13 cellular contexts compared by ENCODE assay signal in the genomic region with DNA sequence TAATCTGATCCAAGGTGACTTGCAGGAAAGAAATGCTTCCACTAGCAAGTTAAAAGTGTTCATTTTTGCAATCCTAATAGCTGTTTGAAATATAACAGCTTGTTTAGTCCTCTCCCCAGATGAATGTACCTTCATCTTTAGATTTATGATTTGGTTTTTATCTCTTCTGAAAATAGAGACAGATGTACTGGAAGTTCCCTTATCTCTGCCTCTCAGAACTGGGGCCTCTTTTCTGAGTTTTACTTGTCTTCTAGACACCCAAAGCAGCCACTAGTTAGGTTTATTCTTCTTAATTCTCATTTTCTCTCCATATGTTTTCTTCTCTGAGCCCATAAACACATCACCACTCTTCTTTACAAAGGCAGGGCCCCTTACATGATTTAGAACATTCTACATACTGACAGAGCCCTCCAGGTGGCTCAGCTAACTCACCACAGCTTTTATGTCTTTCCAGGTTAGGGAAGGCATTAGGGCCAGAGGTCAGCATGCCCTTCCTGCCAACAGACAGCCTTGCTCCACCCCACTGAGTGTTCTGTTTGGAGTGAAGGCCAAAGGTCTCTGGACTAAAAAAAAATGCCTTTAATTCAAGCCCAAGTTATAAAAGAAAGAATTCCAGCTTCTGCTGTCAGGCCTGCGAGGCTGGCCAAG.
A peak's percentile ranks its signal among the peaks of the same experiment; 100 is the strongest.
DNase-seq lines count a peak whose midpoint lies in the region; ATAC-seq and TF ChIP-seq lines count a peak whose summit lies in the region.
"Had no signal": no experiment of that assay in that cellular context is flagged by ENCODE, and none has a peak within 500 bp of the region (broad histone marks: within the 10 kb centered on the region; RNA-seq: fewer than 3 reads in every experiment).

No MANE protein-coding gene starts in this region.

- H3K27me3 ChIP-seq in colonic mucosa, result no peaks in the 10 kb centered on the region
- no peaks in the 10 kb centered on the region for H3K27me3 ChIP-seq in muscle layer of duodenum (ENCODE audit: low read depth, low read length)
- H3K27me3 ChIP-seq: tibial artery had no signal

- intact Hi-C loops in colonic mucosa (cut with DNase I), result loop anchor here (5.0 to 10.0 kb wide), 2 partner anchors 77 to 215 kb away; a partner anchor contains a TSS

- no peaks in the 10 kb centered on the region for H3K36me3 ChIP-seq in colonic mucosa
- no peaks in the 10 kb centered on the region for H3K36me3 ChIP-seq in muscle layer of duodenum (ENCODE audit: control insufficient read depth in 1 of 2, insufficient read depth in 2 of 2, low read length in 2 of 2)
- H3K36me3 ChIP-seq: tibial artery had no signal

- peaks cover 29% of the 10 kb centered on the region for H3K4me1 Mint-ChIP-seq in activated naive CD4-positive, alpha-beta T cell treated with anti-CD3 and anti-CD28 coated beads, Interleukin-2, amount 50 U/mL, for 24 hours
- peaks cover 49% of the 10 kb centered on the region for H3K4me1 Mint-ChIP-seq in type B pancreatic cell (ENCODE audit: unreplicated experiment)

- H3K27ac ChIP-seq in colonic mucosa (peak overlapping the region; percentile 43), muscle layer of duodenum (ENCODE audit: low read length) (peak overlapping the region; percentile 11)

- no peaks in the 10 kb centered on the region for H3K9me3 ChIP-seq in colonic mucosa
- no peaks in the 10 kb centered on the region for H3K9me3 ChIP-seq in muscle layer of duodenum (ENCODE audit: control insufficient read depth in 1 of 2, low read length in 2 of 2)
- H3K9me3 ChIP-seq: tibial artery had no signal

- no peaks in the 10 kb centered on the region for H3K36me3 Mint-ChIP-seq in activated naive CD4-positive, alpha-beta T cell treated with anti-CD3 and anti-CD28 coated beads, Interleukin-2, amount 50 U/mL, for 24 hours
- H3K36me3 Mint-ChIP-seq in type B pancreatic cell, result peaks cover 3% of the 10 kb centered on the region

- no peak for ATAC-seq in GM19397 (IDR thresholded peaks at IDR 0.05; ENCODE audit: unreplicated experiment)

- H3K27ac Mint-ChIP-seq in activated naive CD4-positive, alpha-beta T cell treated with anti-CD3 and anti-CD28 coated beads, Interleukin-2, amount 50 U/mL, for 24 hours, result peak overlapping the region; percentile 43
- H3K27ac Mint-ChIP-seq in type B pancreatic cell, result peak overlapping the region; percentile 14

- no peak for DNase-seq in activated naive CD4-positive, alpha-beta T cell (lab: John Stamatoyannopoulos, UW)
- DNase-seq in colonic mucosa (peak; percentile 29), type B pancreatic cell (ENCODE audit: extremely low spot score, unreplicated experiment) (no peak), NCI-H748 (lab: John Stamatoyannopoulos, UW; ENCODE audit: unreplicated experiment) (no peak), DMS114 treated with DMSO at 0.1 percent for 48 hours (lab: John Stamatoyannopoulos, UW; ENCODE audit: unreplicated experiment) (no peak)
- DNase-seq: activated CD8-positive, alpha-beta memory T cell treated with anti-CD3 and anti-CD28 coated beads, Interleukin-2, amount 50 U/mL, for 4 hours; HCEC 1CT; NCI-H510A treated with DMSO at 0.1 percent for 48 hours; stimulated activated CD4-positive, alpha-beta T cell treated with anti-CD3 and anti-CD28 coated beads, Interleukin-4, amount 100 ng/mL, for 1 hour; tibial artery had no signal

- no peak overlapping the region for H3K9ac ChIP-seq in colonic mucosa (ENCODE audit: low read depth in 2 of 2, low read length in 2 of 2)

- H3K4me1 ChIP-seq in colonic mucosa, result no peaks in the 10 kb centered on the region
- peaks cover 5 to 51% of the 10 kb centered on the region in 2 donors for H3K4me1 ChIP-seq in muscle layer of duodenum (ENCODE audit: control insufficient read depth in 1 of 2, insufficient read depth in 2 of 2, low read length in 2 of 2)

- no peaks in the 10 kb centered on the region for H3K27me3 Mint-ChIP-seq in activated naive CD4-positive, alpha-beta T cell treated with anti-CD3 and anti-CD28 coated beads, Interleukin-2, amount 50 U/mL, for 24 hours
- no peaks in the 10 kb centered on the region for H3K27me3 Mint-ChIP-seq in type B pancreatic cell

- H3K4me3 ChIP-seq in colonic mucosa (no peak overlapping the region), muscle layer of duodenum (ENCODE audit: low read depth in 1 of 2, low read length in 2 of 2) (no peak overlapping the region)
- H3K4me3 ChIP-seq: tibial artery had no signal

- peak overlapping the region; percentile 23 for H3K4me3 Mint-ChIP-seq in activated naive CD4-positive, alpha-beta T cell treated with anti-CD3 and anti-CD28 coated beads, Interleukin-2, amount 50 U/mL, for 24 hours
- no peak overlapping the region for H3K4me3 Mint-ChIP-seq in type B pancreatic cell

- no peaks in the 10 kb centered on the region for H3K9me3 Mint-ChIP-seq in activated naive CD4-positive, alpha-beta T cell treated with anti-CD3 and anti-CD28 coated beads, Interleukin-2, amount 50 U/mL, for 24 hours
- no peaks in the 10 kb centered on the region for H3K9me3 Mint-ChIP-seq in type B pancreatic cell

- TF ChIP-seq CTCF in colonic mucosa (IDR thresholded peaks at IDR 0.05) (no peak), type B pancreatic cell (conservative IDR thresholded peaks at IDR 0.05) (no peak)
